17 cellular contexts compared by ENCODE assay signal in the genomic region with DNA sequence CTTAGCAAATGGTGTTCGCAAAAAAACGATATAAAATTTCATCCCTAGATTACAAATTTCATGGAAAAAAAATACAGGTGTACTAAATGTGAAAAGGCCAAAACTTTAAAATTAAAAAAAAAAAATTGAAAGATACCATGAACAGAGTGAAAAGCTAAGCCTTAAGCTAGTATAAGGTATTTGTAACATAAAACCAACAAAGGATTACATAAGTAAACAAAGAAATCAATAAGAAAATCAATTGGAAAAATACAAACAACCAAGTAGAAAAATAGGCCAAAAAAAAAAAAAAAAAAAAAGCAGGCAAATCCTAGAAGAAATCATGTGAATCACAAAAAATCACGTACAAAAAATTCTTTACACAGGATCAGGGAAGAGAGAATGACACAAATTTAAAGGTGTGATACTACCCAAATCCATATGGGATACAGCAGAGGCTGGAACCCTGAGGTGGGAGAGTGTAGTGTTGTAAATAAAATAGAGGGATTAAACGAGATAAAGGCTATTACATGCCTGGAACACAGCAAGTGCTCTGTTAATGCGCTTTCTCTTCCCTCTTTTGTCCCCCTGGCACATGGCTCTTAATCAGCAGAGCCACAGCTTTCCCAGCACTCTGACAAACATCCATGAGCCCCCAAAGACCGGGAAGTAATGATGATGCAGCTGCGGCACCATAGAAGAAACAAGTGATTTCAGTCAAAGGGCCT.
DNase-seq lines count a peak whose midpoint lies in the region; ATAC-seq and TF ChIP-seq lines count a peak whose summit lies in the region.
"Had no signal": no experiment of that assay in that cellular context is flagged by ENCODE, and none has a peak within 500 bp of the region (broad histone marks: within the 10 kb centered on the region; RNA-seq: fewer than 3 reads in every experiment).

No MANE protein-coding gene starts in this region.

- H3K14ac ChIP-seq in H9 (ENCODE audit: insufficient read depth, low read length) = no peak overlapping the region

- no peaks in the 10 kb centered on the region for H3K9me2 ChIP-seq in neural cell (ENCODE audit: insufficient read depth, low read length)

- H3K4me3 ChIP-seq in BE2C (ENCODE audit: low read depth, low read length) (no peak overlapping the region), neural cell (ENCODE audit: low read length) (no peak overlapping the region)
- H3K4me3 ChIP-seq: SK-N-MC had no signal

- no peak overlapping the region for H3T11ph ChIP-seq in H9 (ENCODE audit: low read length)

- no peak overlapping the region for H3K23ac ChIP-seq in H9 (ENCODE audit: insufficient read length, low read depth, low read length)

- no peak for TF ChIP-seq CTCF in BE2C (IDR thresholded peaks at IDR 0.05; ENCODE audit: low read depth, low read length)
- TF ChIP-seq CTCF in H9 (conservative IDR thresholded peaks at IDR 0.05) = no peak
- no peak for TF ChIP-seq CTCF in glutamatergic neuron (IDR thresholded peaks at IDR 0.05; ENCODE audit: partially characterized antibody, unreplicated experiment)
- no peak for TF ChIP-seq CTCF in neural cell (IDR thresholded peaks at IDR 0.05; ENCODE audit: poor library complexity, severe bottlenecking)

- no peak overlapping the region for H3K56ac ChIP-seq in H9 (ENCODE audit: insufficient read length, low read depth, low read length)

- H3K27me3 Mint-ChIP-seq in H9 (ENCODE audit: low read depth) (no peaks in the 10 kb centered on the region), glutamatergic neuron (ENCODE audit: unreplicated experiment) (no peaks in the 10 kb centered on the region)

- H2AK5ac ChIP-seq in H9 (ENCODE audit: insufficient read length, low read length) = no peak overlapping the region

- H4K8ac ChIP-seq in H9 (replicated peaks; ENCODE audit: insufficient read length, low read depth, low read length) = no peak overlapping the region

- H3K9ac ChIP-seq in H9 (ENCODE audit: extremely low read depth, insufficient read length, low read length) (no peak overlapping the region), neural cell (ENCODE audit: low read length) (no peak overlapping the region)

- no CpG with 5 or more reads among the region's 7 CpGs for WGBS in H9 (ENCODE audit: extremely low coverage, insufficient read length, low lambda C conversion rate)

- no peaks in the 10 kb centered on the region for H3K79me1 ChIP-seq in H9 (ENCODE audit: insufficient read depth, low read depth, low read length, poor library complexity, severe bottlenecking)

- H3K4ac ChIP-seq in H9 (ENCODE audit: low read depth, low read length) = no peak overlapping the region

- H3K27me3 ChIP-seq in BE2C = no peaks in the 10 kb centered on the region
- H3K27me3 ChIP-seq in H9 (ENCODE audit: insufficient read depth, low read length) = no peaks in the 10 kb centered on the region
- H3K27me3 ChIP-seq in neural cell (ENCODE audit: insufficient read depth, low read depth, low read length) = no peaks in the 10 kb centered on the region

- peak overlapping the region; percentile 17 for H2AFZ ChIP-seq in H9 (ENCODE audit: low read length)
- H2AFZ ChIP-seq in neural cell (ENCODE audit: low read depth, low read length) = no peak overlapping the region

- no peak overlapping the region for H3K18ac ChIP-seq in H9 (ENCODE audit: insufficient read length, low read depth, low read length)

- no peak overlapping the region for H4K5ac ChIP-seq in H9 (ENCODE audit: insufficient read length, low read depth, low read length)

- H3K4me2 ChIP-seq in H9 (ENCODE audit: insufficient read depth, insufficient read length, low read length) (no peak overlapping the region), neural cell (ENCODE audit: low read length) (no peak overlapping the region)

- H3F3A ChIP-seq in neural cell (ENCODE audit: insufficient read depth, low read length, poor library complexity, severe bottlenecking) = no peaks in the 10 kb centered on the region

- H2BK20ac ChIP-seq in H9 (ENCODE audit: low read depth, low read length, poor library complexity, severe bottlenecking) = no peak overlapping the region

- DNase-seq in BE2C (peak; percentile 23), H9 (no peak), glutamatergic neuron (peak; percentile 32), putamen (ENCODE audit: low spot score) (no peak), NCI-H2227 (lab: John Stamatoyannopoulos, UW; ENCODE audit: unreplicated experiment) (no peak)
- DNase-seq: ACHN, DMS79 treated with DMSO at 0.1 percent for 48 hours, H7, KG1, MV-4-11, NCI-H1417, NCI-H1930, SHP77 had no signal

- no peaks in the 10 kb centered on the region for H3K36me3 ChIP-seq in BE2C
- no peaks in the 10 kb centered on the region for H3K36me3 ChIP-seq in neural cell (ENCODE audit: insufficient read depth, low read length)

- TF ChIP-seq RAD21 in neural cell (conservative IDR thresholded peaks at IDR 0.05) = no peak

- H2BK120ac ChIP-seq in H9 (ENCODE audit: low read depth, low read length, poor library complexity, severe bottlenecking) = no peak overlapping the region

- no peaks in the 10 kb centered on the region for H3K23me2 ChIP-seq in H9 (ENCODE audit: insufficient read length, low read depth, low read length, poor library complexity, severe bottlenecking)

- H3K79me2 ChIP-seq in H9 (ENCODE audit: insufficient read depth, low read length) (no peaks in the 10 kb centered on the region), neural cell (replicated peaks; ENCODE audit: insufficient read depth, low read length) (no peaks in the 10 kb centered on the region)

- no peak overlapping the region for H2BK15ac ChIP-seq in H9 (ENCODE audit: low read depth, low read length)

- H3K27ac ChIP-seq in H9 (ENCODE audit: insufficient read length, low read depth, low read length) = no peak overlapping the region
- H3K27ac ChIP-seq in neural cell (ENCODE audit: low read length) = peak overlapping the region; percentile 51
- H3K27ac ChIP-seq: SK-N-MC had no signal

- no peak overlapping the region for H2BK12ac ChIP-seq in H9 (ENCODE audit: insufficient read length, low read depth, low read length)

- H3K9me3 Mint-ChIP-seq in H9 (no peaks in the 10 kb centered on the region), glutamatergic neuron (ENCODE audit: unreplicated experiment) (peaks cover 4% of the 10 kb centered on the region)

- H3K4me1 Mint-ChIP-seq in H9 = peaks cover 30 to 35% of the 10 kb centered on the region in 2 experiments
- H3K4me1 Mint-ChIP-seq in glutamatergic neuron (ENCODE audit: low read depth, unreplicated experiment) = peaks cover 30% of the 10 kb centered on the region
- H3K4me1 Mint-ChIP-seq: CD14-positive monocyte had no signal

- H3K4me1 ChIP-seq in BE2C (peaks cover 23% of the 10 kb centered on the region), H9 (ENCODE audit: insufficient read depth, low read length) (peaks cover 5% of the 10 kb centered on the region; the same call in 1 of the 2 replicates)

- no peaks in the 10 kb centered on the region for H3K36me3 Mint-ChIP-seq in H9 (ENCODE audit: insufficient read depth in 1 of 3, low read depth in 3 of 3)
- no peaks in the 10 kb centered on the region for H3K36me3 Mint-ChIP-seq in glutamatergic neuron (ENCODE audit: unreplicated experiment)

- H3K27ac Mint-ChIP-seq in H9 (peak overlapping the region in 1 of 3 experiments; percentile 37; a peak in 1 of 7 replicates), glutamatergic neuron (ENCODE audit: unreplicated experiment) (peak overlapping the region; percentile 98)
- H3K27ac Mint-ChIP-seq: CD14-positive monocyte had no signal

- no peak overlapping the region for H4K91ac ChIP-seq in H9 (ENCODE audit: insufficient read length, low read depth, low read length)

- H3K9me3 ChIP-seq in BE2C (no peaks in the 10 kb centered on the region), H9 (ENCODE audit: control insufficient read depth, low read depth, low read length) (no peaks in the 10 kb centered on the region), neural cell (ENCODE audit: low read length) (no peaks in the 10 kb centered on the region)

- no peaks in the 10 kb centered on the region for H4K20me1 ChIP-seq in H9 (ENCODE audit: control insufficient read depth, insufficient read depth, insufficient read length)
- H4K20me1 ChIP-seq in neural cell (ENCODE audit: insufficient read depth) = no peaks in the 10 kb centered on the region

- no peak for ATAC-seq in GM18520 (IDR thresholded peaks at IDR 0.05; ENCODE audit: unreplicated experiment)

- no peak overlapping the region for H2BK5ac ChIP-seq in H9 (ENCODE audit: insufficient read length, low read length)

- H3K4me3 Mint-ChIP-seq in H9 (no peak overlapping the region), glutamatergic neuron (ENCODE audit: unreplicated experiment) (peak overlapping the region; percentile 47)
- H3K4me3 Mint-ChIP-seq: CD14-positive monocyte had no signal

- TF ChIP-seq EP300 in neural cell (conservative IDR thresholded peaks at IDR 0.05; ENCODE audit: poor library complexity, severe bottlenecking) = no peak

TF ChIP-seq in neural cell, 6 proteins besides CTCF, POLR2A, EP300 and RAD21 (continues in another document):
- TF ChIP-seq EZH2 (IDR thresholded peaks at IDR 0.05; ENCODE audit: borderline replicate concordance, insufficient read depth, low read length, poor library complexity, severe bottlenecking) = no peak
- TF ChIP-seq SMC3 (conservative IDR thresholded peaks at IDR 0.05; ENCODE audit: poor library complexity) = no peak
- no peak for TF ChIP-seq TAF1 (IDR thresholded peaks at IDR 0.05; ENCODE audit: low read depth)
- no peak for TF ChIP-seq POLR2AphosphoS5 (IDR thresholded peaks at IDR 0.05)
- TF ChIP-seq MXI1 (conservative IDR thresholded peaks at IDR 0.05; ENCODE audit: poor library complexity, severe bottlenecking) = no peak

Comparison
In these comparisons a context has a peak if more than half of its experiments do, and no peak if none do; other contexts are left out.
1. DNase-seq: peak in BE2C (single experiment) and glutamatergic neuron (single experiment); none in H9 (single experiment), putamen (single experiment) and NCI-H2227 (single experiment).